In genomic region chr6:110053395-110054240, GRCh38 we compare ENCODE assay signal across 8 cellular contexts.
DNase-seq lines count a peak whose midpoint lies in the region; ATAC-seq, FAIRE-seq and TF ChIP-seq lines count a peak whose summit lies in the region.

No MANE protein-coding gene starts in this region.

- ATAC-seq in right lobe of liver (peak; percentile 75 to 85 (median 78)), HG02973 (IDR thresholded peaks at IDR 0.05; ENCODE audit: unreplicated experiment) (no peak), GM21528 (IDR thresholded peaks at IDR 0.05; ENCODE audit: low FRiP score, unreplicated experiment) (no peak)

- no peaks in the 10 kb centered on the region for H3K4me1 ChIP-seq in right lobe of liver

- TF ChIP-seq POLR2A in H54 (IDR thresholded peaks at IDR 0.05; ENCODE audit: low read depth, low read length) (no peak), right lobe of liver (IDR thresholded peaks at IDR 0.05) (no peak)

- no peaks in the 10 kb centered on the region for H3K27me3 ChIP-seq in right lobe of liver

- WGBS in right lobe of liver (ENCODE audit: insufficient coverage, low coverage, low lambda C conversion rate, missing lambda C conversion rate) = 8% methylated on average over 5 of the region's 5 CpGs

- peak; percentile 45 for TF ChIP-seq CTCF in coronary artery (IDR thresholded peaks at IDR 0.05)
- peak; percentile 68 to 82 (median 78) for TF ChIP-seq CTCF in right lobe of liver (IDR thresholded peaks at IDR 0.05)

- DNase-seq in Ammon's horn (ENCODE audit: low spot score) (peak; percentile 85), H54 (ENCODE audit: insufficient read length, low spot score) (peak; percentile 16), NCI-H748 treated with DMSO at 0.1 percent for 48 hours (lab: John Stamatoyannopoulos, UW) (peak; percentile 58), coronary artery (ENCODE audit: low spot score) (peak; percentile 55), right lobe of liver (no peak)
- DNase-seq in activated naive CD4-positive, alpha-beta T cell treated with Interleukin-2 at 50 U/mL for 16 hours = no peak

- no peak for FAIRE-seq in H54 (lab: Jason Lieb, UNC)

- H3K9me3 ChIP-seq in right lobe of liver = no peaks in the 10 kb centered on the region

- intact Hi-C loops in right lobe of liver (cut with DNase I) = loop anchor here in 1 of 2 donors (10.0 kb wide), 1 partner anchor 529 kb away; no protein-coding TSS in a partner anchor

- no peaks in the 10 kb centered on the region for H3K36me3 ChIP-seq in right lobe of liver

- H3K4me3 ChIP-seq in coronary artery (no peak overlapping the region), right lobe of liver (no peak overlapping the region)

- H3K27ac ChIP-seq in coronary artery (no peak overlapping the region), right lobe of liver (no peak overlapping the region)

Comparison
In these comparisons a context has a peak if more than half of its experiments do, and no peak if none do; other contexts are left out.
1. DNase-seq: peak in Ammon's horn (single experiment), H54 (single experiment), NCI-H748 treated with DMSO at 0.1 percent for 48 hours (single experiment) and coronary artery (single experiment); none in right lobe of liver (0 of 3) and activated naive CD4-positive, alpha-beta T cell treated with Interleukin-2 at 50 U/mL for 16 hours (single experiment).
2. ATAC-seq: peak in right lobe of liver (4 of 4); none in HG02973 (single experiment) and GM21528 (single experiment).